Comparison of ENCODE assay signal across 8 cellular contexts in genomic region chr19:50431343-50432220, GRCh38. TPM values are rescaled to one million over a fixed set of nuclear protein-coding genes. Genes with fewer than 3 reads are reported as not detected.
DNase-seq lines count a peak whose midpoint lies in the region; TF ChIP-seq lines count a peak whose summit lies in the region.

No MANE protein-coding gene starts in this region.

- H3K9me3 ChIP-seq in Loucy (ENCODE audit: insufficient read depth, low read depth, low read length) (no peaks in the 10 kb centered on the region), neutrophil (no peaks in the 10 kb centered on the region)

- no peak for TF ChIP-seq CTCF in Loucy (conservative IDR thresholded peaks at IDR 0.05; ENCODE audit: low read length)
- no peak for TF ChIP-seq CTCF in neutrophil (IDR thresholded peaks at IDR 0.05)

- H3K4me1 ChIP-seq in Loucy (ENCODE audit: insufficient read depth, low read length, poor library complexity, severe bottlenecking) (peaks cover 4% of the 10 kb centered on the region), neutrophil (ENCODE audit: control insufficient read depth in 1 of 2, insufficient read depth in 1 of 2, low read depth in 1 of 2, low read length in 1 of 2) (peaks cover 17 to 28% of the 10 kb centered on the region in 2 experiments)

- H3K27me3 ChIP-seq in Loucy (ENCODE audit: insufficient read depth, low read length, poor library complexity, severe bottlenecking) (no peaks in the 10 kb centered on the region), neutrophil (peaks cover 42% of the 10 kb centered on the region)

- H3K36me3 ChIP-seq in Loucy (ENCODE audit: insufficient read depth, low read length) (no peaks in the 10 kb centered on the region), neutrophil (no peaks in the 10 kb centered on the region)

- DNase-seq in Daoy (ENCODE audit: low read depth) (peak; percentile 78), H4 (ENCODE audit: low spot score) (peak; percentile 86), SHP77 treated with DMSO at 0.1 percent for 48 hours (lab: John Stamatoyannopoulos, UW) (peak; percentile 64), globus pallidus (ENCODE audit: low spot score) (peak; percentile 71), stromal cell of bone marrow (ENCODE audit: low read depth) (peak; percentile 27)
- peak; percentile 71 to 86 (median 78) for DNase-seq in activated naive CD4-positive, alpha-beta T cell (lab: John Stamatoyannopoulos, UW)

- H3K9me2 ChIP-seq in Loucy (replicated peaks; ENCODE audit: low read depth, low read length): no peaks in the 10 kb centered on the region

- H3K4me3 ChIP-seq in Loucy (ENCODE audit: low read length, poor library complexity, severe bottlenecking) (peak overlapping the region; percentile 70), neutrophil (ENCODE audit: low read depth in 1 of 2, low read length in 1 of 2) (peak overlapping the region; percentile 56 to 78)

- H3K9ac ChIP-seq in Loucy (ENCODE audit: low read depth, low read length, poor library complexity, severe bottlenecking): peak overlapping the region; percentile 56

- no peaks in the 10 kb centered on the region for H3F3A ChIP-seq in Loucy (ENCODE audit: low read depth)

- H4K20me1 ChIP-seq in Loucy (ENCODE audit: insufficient read depth, low read length, poor library complexity, severe bottlenecking): no peaks in the 10 kb centered on the region

- H2AFZ ChIP-seq in Loucy (ENCODE audit: low read length): peak overlapping the region; percentile 82

- H3K27ac ChIP-seq in neutrophil: peak overlapping the region; percentile 67

- peak overlapping the region; percentile 74 for H3K4me2 ChIP-seq in Loucy (ENCODE audit: low read depth, low read length, poor library complexity, severe bottlenecking)

- no peaks in the 10 kb centered on the region for H3K79me2 ChIP-seq in Loucy (ENCODE audit: insufficient read depth, low read length)

RNA-seq across cellular contexts. Expression of gene MYBPC2, which starts 1.1 kb away (rescaled TPM):
- not detected in 2 replicates for total RNA-seq in Daoy (2014; rRNA removed; shearing (Covaris generic))
- total RNA-seq in H4 (2014; rRNA removed; shearing (Covaris generic)): not detected in 2 replicates

RNA-seq across cellular contexts. Expression of gene SPIB, which starts 12.8 kb away (rescaled TPM):
- total RNA-seq in Daoy (2014; rRNA removed; shearing (Covaris generic)): not detected in 2 replicates
- total RNA-seq in H4 (2014; rRNA removed; shearing (Covaris generic)): 0.10 TPM in 2 replicates

RNA-seq across cellular contexts. Expression of gene EMC10, which starts 44.7 kb away (rescaled TPM):
- 98.2 and 135 TPM in 2 replicates for total RNA-seq in Daoy (2014; rRNA removed; shearing (Covaris generic))
- total RNA-seq in H4 (2014; rRNA removed; shearing (Covaris generic)): 94.2 and 144 TPM in 2 replicates

RNA-seq across cellular contexts. Expression of gene GARIN5A, which starts 45.1 kb away (rescaled TPM):
- total RNA-seq in Daoy (2014; rRNA removed; shearing (Covaris generic)): 0.46 and 0.95 TPM in 2 replicates
- total RNA-seq in H4 (2014; rRNA removed; shearing (Covaris generic)): 2.9 and 8.6 TPM in 2 replicates

RNA-seq across cellular contexts. Expression of gene POLD1, which starts 47.4 kb away (rescaled TPM):
- 84.5 and 99.5 TPM in 2 replicates for total RNA-seq in Daoy (2014; rRNA removed; shearing (Covaris generic))
- 45.8 and 58.6 TPM in 2 replicates for total RNA-seq in H4 (2014; rRNA removed; shearing (Covaris generic))

Comparison
In these comparisons a context has a peak if more than half of its experiments do, and no peak if none do; other contexts are left out.
1. Peak in every context shown above with its lines: DNase-seq, H3K4me3 ChIP-seq and H3K27ac ChIP-seq.
2. DNase-seq: peak in every context shown above with its lines; median percentile 86 in H4; 78 in activated naive CD4-positive, alpha-beta T cell; 78 in Daoy; 71 in globus pallidus; 64 in SHP77 treated with DMSO at 0.1 percent for 48 hours; 27 in stromal cell of bone marrow.